Comparison of ENCODE assay signal across 20 cellular contexts in genomic region chr9:81052846-81053245, GRCh38.
DNase-seq lines count a peak whose midpoint lies in the region; ATAC-seq, FAIRE-seq and TF ChIP-seq lines count a peak whose summit lies in the region.
"Had no signal": no experiment of that assay in that cellular context is flagged by ENCODE, and none has a peak within 500 bp of the region (broad histone marks: within the 10 kb centered on the region; RNA-seq: fewer than 3 reads in every experiment).

No MANE protein-coding gene starts in this region.

- POLR2A ChIA-PET in MCF 10A (lab: Yijun Ruan, JAX), result no interaction called here

- no peak for TF ChIP-seq CTCF in MCF 10A (IDR thresholded peaks at IDR 0.05; ENCODE audit: unreplicated experiment)
- TF ChIP-seq CTCF in breast epithelium (IDR thresholded peaks at IDR 0.05), result no peak
- no peak for TF ChIP-seq CTCF in foreskin keratinocyte (conservative IDR thresholded peaks at IDR 0.05)
- TF ChIP-seq CTCF in uterus (IDR thresholded peaks at IDR 0.05), result no peak

- BruUV-seq in MCF 10A (replicated peaks; lab: Mats Ljungman, UMichigan), result no TSS peak

- H3K9ac ChIP-seq in adipocyte (ENCODE audit: low read length), result no peak overlapping the region

- FAIRE-seq in RCC 7860 (lab: Jason Lieb, UNC), result no peak
- FAIRE-seq: A204.1 had no signal

- H3K4me3 Mint-ChIP-seq in MCF 10A (ENCODE audit: unreplicated experiment), result no peak overlapping the region
- no peak overlapping the region for H3K4me3 Mint-ChIP-seq in stimulated activated naive B cell treated with anti-CD40 and anti-IgM and Interleukin-4, amounts not matched to agents 10 μg/mL and 1 μg/mL and 100 μg/mL, for 72 hours
- H3K4me3 Mint-ChIP-seq: activated naive CD4-positive, alpha-beta T cell treated with anti-CD3 and anti-CD28 coated beads for 36 hours; CD4-positive, alpha-beta memory T cell; naive B cell; stimulated activated effector memory CD8-positive, alpha-beta T cell treated with anti-CD3 and anti-CD28 coated beads, Interleukin-12 subunit alpha, Interleukin-12 subunit beta, amount 100 ng/mL, for 72 hours had no signal

- H3K4me1 Mint-ChIP-seq in MCF 10A (ENCODE audit: insufficient read depth, unreplicated experiment), result peaks cover 10% of the 10 kb centered on the region
- H3K4me1 Mint-ChIP-seq in stimulated activated naive B cell treated with anti-CD40 and anti-IgM and Interleukin-4, amounts not matched to agents 10 μg/mL and 1 μg/mL and 100 μg/mL, for 72 hours, result no peaks in the 10 kb centered on the region
- H3K4me1 Mint-ChIP-seq: CD4-positive, alpha-beta memory T cell; naive B cell; stimulated activated effector memory CD8-positive, alpha-beta T cell treated with anti-CD3 and anti-CD28 coated beads, Interleukin-12 subunit alpha, Interleukin-12 subunit beta, amount 100 ng/mL, for 72 hours had no signal

- H3K9me3 Mint-ChIP-seq in MCF 10A (ENCODE audit: unreplicated experiment), result no peaks in the 10 kb centered on the region
- H3K9me3 Mint-ChIP-seq in stimulated activated naive B cell treated with anti-CD40 and anti-IgM and Interleukin-4, amounts not matched to agents 10 μg/mL and 1 μg/mL and 100 μg/mL, for 72 hours, result no peaks in the 10 kb centered on the region

- H3K36me3 ChIP-seq in breast epithelium (no peaks in the 10 kb centered on the region), adipocyte (ENCODE audit: control insufficient read depth, insufficient read depth, low read length, severe bottlenecking) (no peaks in the 10 kb centered on the region), uterus (no peaks in the 10 kb centered on the region)
- H3K36me3 ChIP-seq: spleen had no signal

- no peaks in the 10 kb centered on the region for H3K36me3 Mint-ChIP-seq in MCF 10A (ENCODE audit: insufficient read depth, unreplicated experiment)
- H3K36me3 Mint-ChIP-seq in stimulated activated naive B cell treated with anti-CD40 and anti-IgM and Interleukin-4, amounts not matched to agents 10 μg/mL and 1 μg/mL and 100 μg/mL, for 72 hours, result no peaks in the 10 kb centered on the region
- H3K36me3 Mint-ChIP-seq: CD4-positive, alpha-beta memory T cell; naive B cell; stimulated activated effector memory CD8-positive, alpha-beta T cell treated with anti-CD3 and anti-CD28 coated beads, Interleukin-12 subunit alpha, Interleukin-12 subunit beta, amount 100 ng/mL, for 72 hours had no signal

- H3K27ac Mint-ChIP-seq in MCF 10A (ENCODE audit: low read depth, unreplicated experiment), result no peak overlapping the region
- no peak overlapping the region for H3K27ac Mint-ChIP-seq in stimulated activated naive B cell treated with anti-CD40 and anti-IgM and Interleukin-4, amounts not matched to agents 10 μg/mL and 1 μg/mL and 100 μg/mL, for 72 hours
- H3K27ac Mint-ChIP-seq: activated naive CD4-positive, alpha-beta T cell treated with anti-CD3 and anti-CD28 coated beads for 36 hours; CD4-positive, alpha-beta memory T cell; naive B cell; stimulated activated effector memory CD8-positive, alpha-beta T cell treated with anti-CD3 and anti-CD28 coated beads, Interleukin-12 subunit alpha, Interleukin-12 subunit beta, amount 100 ng/mL, for 72 hours had no signal

- H3K27ac ChIP-seq in breast epithelium (peak overlapping the region in 1 of 2 donors; percentile 33), foreskin keratinocyte (no peak overlapping the region), uterus (no peak overlapping the region)
- H3K27ac ChIP-seq: spleen had no signal

- ATAC-seq in foreskin keratinocyte, result peak; percentile 41
- ATAC-seq in stimulated activated naive B cell treated with anti-CD40 and anti-IgM and Interleukin-4, amounts not matched to agents 10 μg/mL and 1 μg/mL and 100 μg/mL, for 72 hours (replicated peaks), result no peak
- ATAC-seq: left ventricle myocardium superior; stimulated activated effector memory CD8-positive, alpha-beta T cell treated with anti-CD3 and anti-CD28 coated beads, Interleukin-12 subunit alpha, Interleukin-12 subunit beta, amount 100 ng/mL, for 72 hours had no signal

- TF ChIP-seq POLR2A in breast epithelium (IDR thresholded peaks at IDR 0.05), result no peak
- TF ChIP-seq POLR2A in uterus (IDR thresholded peaks at IDR 0.05), result no peak

- no peaks in the 10 kb centered on the region for H3K4me1 ChIP-seq in breast epithelium
- no peaks in the 10 kb centered on the region for H3K4me1 ChIP-seq in adipocyte (ENCODE audit: control insufficient read depth, insufficient read depth, low read length)
- no peaks in the 10 kb centered on the region for H3K4me1 ChIP-seq in foreskin keratinocyte
- H3K4me1 ChIP-seq in uterus, result no peaks in the 10 kb centered on the region
- H3K4me1 ChIP-seq: spleen had no signal

- H3K4me3 ChIP-seq in breast epithelium (no peak overlapping the region), adipocyte (ENCODE audit: low read length) (no peak overlapping the region), uterus (no peak overlapping the region)
- H3K4me3 ChIP-seq: spleen had no signal

- H3K27me3 Mint-ChIP-seq in MCF 10A (ENCODE audit: insufficient read depth, unreplicated experiment), result no peaks in the 10 kb centered on the region
- H3K27me3 Mint-ChIP-seq in stimulated activated naive B cell treated with anti-CD40 and anti-IgM and Interleukin-4, amounts not matched to agents 10 μg/mL and 1 μg/mL and 100 μg/mL, for 72 hours, result no peaks in the 10 kb centered on the region
- H3K27me3 Mint-ChIP-seq: CD4-positive, alpha-beta memory T cell; naive B cell had no signal

- CTCF ChIA-PET in MCF 10A (lab: Yijun Ruan, JAX), result interaction anchor here (0.5 to 1.7 kb wide), 3 partner anchors 10 to 95 kb away, joined by 3 to 10 read pairs (median 3); no protein-coding TSS in a partner anchor

- no peaks in the 10 kb centered on the region for H3K27me3 ChIP-seq in breast epithelium
- H3K27me3 ChIP-seq in adipocyte (replicated peaks; ENCODE audit: control insufficient read depth, insufficient read depth, low read length), result no peaks in the 10 kb centered on the region
- H3K27me3 ChIP-seq in foreskin keratinocyte, result no peaks in the 10 kb centered on the region
- H3K27me3 ChIP-seq in uterus, result no peaks in the 10 kb centered on the region
- H3K27me3 ChIP-seq: spleen had no signal

- no peaks in the 10 kb centered on the region for H3K9me3 ChIP-seq in breast epithelium
- H3K9me3 ChIP-seq in adipocyte (ENCODE audit: control insufficient read depth, low read length), result no peaks in the 10 kb centered on the region
- H3K9me3 ChIP-seq in uterus, result no peaks in the 10 kb centered on the region
- H3K9me3 ChIP-seq: spleen had no signal

- intact Hi-C loops in MCF 10A (cut with micrococcal nuclease), result no loop called here
- intact Hi-C loops in breast epithelium (cut with DNase I; ENCODE audit: low total_unique reads), result no loop called here
- intact Hi-C loops in uterus (cut with DNase I; ENCODE audit: low total_unique reads), result no loop called here

- DNase-seq in MCF 10A (ENCODE audit: unreplicated experiment) (peak; percentile 43), breast epithelium (ENCODE audit: low spot score in 2 of 2) (no peak), adipocyte (ENCODE audit: low read depth) (peak; percentile 71), foreskin keratinocyte (peak in 1 of 2 donors; percentile 52), DMS 273 treated with DMSO at 0.1 percent for 48 hours (lab: John Stamatoyannopoulos, UW) (no peak), uterus (no peak), RCC 7860 (ENCODE audit: low spot score) (no peak)
- DNase-seq in stimulated activated naive B cell treated with anti-CD40 and anti-IgM and Interleukin-4, amounts not matched to agents 10 μg/mL and 1 μg/mL and 100 μg/mL, for 72 hours, result no peak
- DNase-seq: activated CD4-positive, alpha-beta T cell treated with anti-CD3 and anti-CD28 coated beads for 48 hours; activated naive CD4-positive, alpha-beta T cell treated with anti-CD3 and anti-CD28 coated beads for 36 hours; CD4-positive, alpha-beta memory T cell; DMS79 treated with DMSO at 0.1 percent for 48 hours; left ventricle myocardium superior; naive B cell; NCI-H1417 treated with DMSO at 0.1 percent for 48 hours; spleen; T-helper 9 cell; trophoblast cell had no signal

Comparison
In these comparisons a context has a peak if more than half of its experiments do, and no peak if none do; other contexts are left out.
1. DNase-seq: peak in MCF 10A (single experiment) and adipocyte (single experiment); none in breast epithelium (0 of 2), DMS 273 treated with DMSO at 0.1 percent for 48 hours (single experiment), stimulated activated naive B cell treated with anti-CD40 and anti-IgM and Interleukin-4, amounts not matched to agents 10 μg/mL and 1 μg/mL and 100 μg/mL, for 72 hours (single experiment), uterus (0 of 2) and RCC 7860 (single experiment).